16 cellular contexts compared by ENCODE assay signal in the genomic region with DNA sequence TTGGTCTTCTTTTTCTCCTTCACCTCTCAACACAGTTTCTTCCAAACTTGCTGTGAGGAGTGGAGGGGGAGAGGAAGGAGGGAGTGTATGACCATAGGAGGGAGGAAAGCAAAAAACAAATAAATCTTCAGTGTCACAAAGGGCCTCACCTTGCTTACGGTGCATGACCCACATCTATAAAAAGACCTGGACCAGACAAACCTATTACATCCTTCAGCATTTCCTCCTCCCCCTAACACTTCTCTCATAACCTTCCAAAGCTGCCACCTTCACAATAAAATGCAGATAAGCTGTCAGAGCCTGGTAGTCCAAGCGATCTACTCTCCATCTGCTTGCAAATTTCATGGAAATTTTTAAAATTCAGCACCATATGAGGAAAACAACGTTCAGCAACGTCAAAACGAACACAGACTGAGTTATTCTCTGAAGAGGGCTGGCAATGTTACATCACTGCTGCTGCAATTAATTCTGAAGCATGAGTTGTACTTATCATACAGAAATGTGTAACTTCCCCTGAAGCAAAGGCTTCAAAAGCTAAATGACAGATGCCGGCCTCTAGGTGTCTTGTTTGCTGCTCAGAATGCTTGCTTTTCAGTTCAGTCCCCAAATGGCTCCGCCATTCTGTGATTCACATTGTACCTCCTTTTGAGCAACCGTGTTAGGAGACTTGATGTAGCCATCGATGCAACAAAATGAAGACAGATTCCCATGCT.
A peak's percentile ranks its signal among the peaks of the same experiment; 100 is the strongest.
DNase-seq lines count a peak whose midpoint lies in the region; TF ChIP-seq lines count a peak whose summit lies in the region.
"Had no signal": no experiment of that assay in that cellular context is flagged by ENCODE, and none has a peak within 500 bp of the region (broad histone marks: within the 10 kb centered on the region; RNA-seq: fewer than 3 reads in every experiment).

No MANE protein-coding gene starts in this region.

- TF ChIP-seq CTCF in GM12872 (IDR thresholded peaks at IDR 0.05; ENCODE audit: insufficient read depth, low read depth, low read length), result 0 out of 3 replicates have a peak, but pooled peaks have one; percentile 3

- DNase-seq in Ammon's horn (ENCODE audit: low spot score) (peak; percentile 13), RPMI8226 (peak; percentile 25), kidney tubule cell (ENCODE audit: low spot score) (peak; percentile 22), DMS153 (lab: John Stamatoyannopoulos, UW) (no peak), COLO668 (lab: John Stamatoyannopoulos, UW; ENCODE audit: unreplicated experiment) (no peak), NCI-H510A (lab: John Stamatoyannopoulos, UW) (no peak)
- DNase-seq in activated T-cell treated with anti-CD3 and anti-CD28 coated beads, Interleukin-2, amount 50 U/mL, for 1 hour, result no peak
- DNase-seq: activated CD8-positive, alpha-beta memory T cell treated with anti-CD3 and anti-CD28 coated beads for 24 hours; activated gamma-delta T cell; DND-41; effector CD4-positive, alpha-beta T cell; NCI-H774; stimulated activated CD4-positive, alpha-beta T cell treated with anti-CD3 and anti-CD28 coated beads, Interleukin-1b, Interleukin-23, amount 100 ng/mL, for 48 hours; stimulated activated CD8-positive, alpha-beta memory T cell treated with anti-CD3 and anti-CD28 coated beads, Interleukin-4, amount 100 ng/mL, for 48 hours; upper lobe of left lung had no signal

Comparison
In these comparisons a context has a peak if more than half of its experiments do, and no peak if none do; other contexts are left out.
1. DNase-seq: peak in Ammon's horn (single experiment), RPMI8226 (single experiment) and kidney tubule cell (single experiment); none in activated T-cell treated with anti-CD3 and anti-CD28 coated beads, Interleukin-2, amount 50 U/mL, for 1 hour (single experiment), DMS153 (single experiment), COLO668 (single experiment) and NCI-H510A (single experiment).